Comparison of ENCODE assay signal across 24 cellular contexts in genomic region chr3:39445927-39446326, GRCh38.
"Had no signal": no experiment of that assay in that cellular context is flagged by ENCODE, and none has a peak within 500 bp of the region (broad histone marks: within the 10 kb centered on the region; RNA-seq: fewer than 3 reads in every experiment).

No MANE protein-coding gene starts in this region.

- H3K4me3 ChIP-seq: colonic mucosa, esophagus squamous epithelium, heart right ventricle, left lung, neural progenitor cell, prostate gland, right atrium auricular region, smooth muscle cell, thoracic aorta, transverse colon, upper lobe of right lung, uterus had no signal

- H3K4me1 ChIP-seq: colonic mucosa, esophagus squamous epithelium, left lung, neural progenitor cell, prostate gland, right atrium auricular region, upper lobe of right lung, uterus had no signal

- DNase-seq: colonic mucosa; effector memory CD4-positive, alpha-beta T cell; erythroblast; esophagus squamous epithelium; foreskin melanocyte; glutamatergic neuron; heart right ventricle; hippocampal formation; left cardiac atrium; left lung; mesenchymal stem cell; naive thymus-derived CD4-positive, alpha-beta T cell; stimulated activated CD4-positive, alpha-beta T cell treated with anti-CD3 and anti-CD28 coated beads, Interleukin-12 subunit alpha, Interleukin-12 subunit beta, amount 100 ng/mL, for 4 hours; stimulated activated CD4-positive, alpha-beta T cell treated with anti-CD3 and anti-CD28 coated beads, Interleukin-1b, Interleukin-23, amount 100 ng/mL, for 48 hours; stimulated activated CD4-positive, alpha-beta T cell treated with anti-CD3 and anti-CD28 coated beads, Interleukin-4, amount 100 ng/mL, for 1 hour; stimulated activated CD8-positive, alpha-beta memory T cell treated with anti-CD3 and anti-CD28 coated beads, Interleukin-4, amount 100 ng/mL, for 48 hours; transverse colon; upper lobe of right lung; uterus had no signal

- H3K27me3 ChIP-seq: colonic mucosa, left lung, right atrium auricular region, transverse colon, upper lobe of right lung, uterus had no signal

- H3K4me2 ChIP-seq: neural progenitor cell, smooth muscle cell had no signal

- H2AFZ ChIP-seq: neural progenitor cell had no signal

- H3K36me3 ChIP-seq: colonic mucosa, esophagus squamous epithelium, heart right ventricle, left lung, neural progenitor cell, prostate gland, right atrium auricular region, thoracic aorta, transverse colon, upper lobe of right lung, uterus had no signal

- H3K9me3 ChIP-seq: colonic mucosa, esophagus squamous epithelium, heart right ventricle, left lung, prostate gland, right atrium auricular region, thoracic aorta, transverse colon, upper lobe of right lung, uterus had no signal

- H3K9ac ChIP-seq: neural progenitor cell had no signal

- H3K27ac ChIP-seq: colonic mucosa, esophagus squamous epithelium, heart right ventricle, left lung, neural progenitor cell, prostate gland, right atrium auricular region, thoracic aorta, transverse colon, upper lobe of right lung, uterus had no signal
